ENCODE assay signal across 19 cellular contexts in the genomic region with DNA sequence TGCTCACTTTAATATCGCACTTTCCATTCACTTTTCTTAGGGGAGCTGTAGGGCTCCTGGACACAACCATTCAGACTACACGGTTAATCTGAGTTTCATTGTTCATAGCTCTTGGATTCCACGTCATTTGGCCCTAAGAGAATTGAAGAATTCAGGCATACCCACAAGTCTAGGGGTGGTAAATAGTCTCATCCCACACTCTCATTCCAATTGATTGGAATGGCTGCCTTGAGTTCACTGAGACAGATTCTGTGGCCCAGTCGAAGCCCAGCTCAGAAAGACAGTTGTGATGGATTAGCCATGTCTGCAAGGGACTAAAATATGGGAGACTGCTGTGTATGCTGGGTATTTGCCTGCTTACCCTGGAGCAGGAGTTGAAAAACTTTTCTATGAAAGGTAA.
"Had no signal": no experiment of that assay in that cellular context is flagged by ENCODE, and none has a peak within 500 bp of the region (broad histone marks: within the 10 kb centered on the region; RNA-seq: fewer than 3 reads in every experiment).

No MANE protein-coding gene starts in this region.

- H3K36me3 ChIP-seq: esophagus muscularis mucosa, right atrium auricular region, sigmoid colon, stomach had no signal

- FAIRE-seq: colon, small intestine had no signal

- DNase-seq: effector memory CD8-positive, alpha-beta T cell; head of caudate nucleus; hippocampal formation; kidney glomerular epithelial cell; natural killer cell; posterior cingulate gyrus; sigmoid colon; small intestine; stimulated activated CD4-positive, alpha-beta T cell treated with anti-CD3 and anti-CD28 coated beads, Interleukin-12 subunit alpha, Interleukin-12 subunit beta, amount 100 ng/mL, for 4 hours; stimulated activated naive CD4-positive, alpha-beta T cell; stomach; substantia nigra; trophoblast cell had no signal

- H3K27ac ChIP-seq: epithelial cell of prostate, esophagus muscularis mucosa, right atrium auricular region, sigmoid colon had no signal

- H3K4me3 ChIP-seq: esophagus muscularis mucosa, right atrium auricular region, sigmoid colon, stomach had no signal

- H3K4me3 Mint-ChIP-seq: dendritic cell treated with granulocyte-macrophage colony-stimulating factor and Interleukin-4, amounts not matched to agents 40 ng/mL and 50 ng/mL, for 4 days; effector memory CD8-positive, alpha-beta T cell; natural killer cell; neural crest cell had no signal

- H3K27ac Mint-ChIP-seq: dendritic cell treated with granulocyte-macrophage colony-stimulating factor and Interleukin-4, amounts not matched to agents 40 ng/mL and 50 ng/mL, for 4 days; effector memory CD8-positive, alpha-beta T cell; natural killer cell had no signal

- H3K27me3 Mint-ChIP-seq: dendritic cell treated with granulocyte-macrophage colony-stimulating factor and Interleukin-4, amounts not matched to agents 40 ng/mL and 50 ng/mL, for 4 days had no signal

- H3K27me3 ChIP-seq: esophagus muscularis mucosa, right atrium auricular region, sigmoid colon, stomach had no signal

- H3K4me1 ChIP-seq: esophagus muscularis mucosa, right atrium auricular region, sigmoid colon had no signal

- H3K4me1 Mint-ChIP-seq: natural killer cell, neural crest cell had no signal
